Comparison of ENCODE assay signal across 8 cellular contexts in genomic region chr22:41557401-41558240, GRCh38. TPM values are rescaled to one million over a fixed set of nuclear protein-coding genes. Genes with fewer than 3 reads are reported as not detected.
DNase-seq lines count a peak whose midpoint lies in the region; ATAC-seq and TF ChIP-seq lines count a peak whose summit lies in the region.

No MANE protein-coding gene starts in this region.

- no TSS peak for BruUV-seq in Caco-2 (replicated peaks; lab: Mats Ljungman, UMichigan)

- H3K9me3 ChIP-seq in right cardiac atrium (ENCODE audit: control insufficient read depth, low read length) = no peaks in the 10 kb centered on the region
- H3K9me3 ChIP-seq in Caco-2 = no peaks in the 10 kb centered on the region
- no peaks in the 10 kb centered on the region for H3K9me3 ChIP-seq in CD4-positive, alpha-beta memory T cell (ENCODE audit: control insufficient read depth in 1 of 2, low read length in 2 of 2)

- peaks cover 21% of the 10 kb centered on the region for H3K27me3 Mint-ChIP-seq in activated T-helper 17 cell treated with anti-CD3 and anti-CD28 coated beads, Interleukin-2, amount 50 U/mL, for 72 hours
- no peaks in the 10 kb centered on the region for H3K27me3 Mint-ChIP-seq in Caco-2 (ENCODE audit: insufficient read depth, unreplicated experiment)
- peaks cover 13 to 24% of the 10 kb centered on the region in 2 donors for H3K27me3 Mint-ChIP-seq in CD4-positive, alpha-beta memory T cell

- H3K4me3 ChIP-seq in right cardiac atrium (ENCODE audit: low read length) (no peak overlapping the region), Caco-2 (ENCODE audit: low read depth, low read length) (no peak overlapping the region)
- no peak overlapping the region for H3K4me3 ChIP-seq in CD4-positive, alpha-beta memory T cell (ENCODE audit: low read length in 2 of 2)

- no peak overlapping the region for H3K4me3 Mint-ChIP-seq in activated T-helper 17 cell treated with anti-CD3 and anti-CD28 coated beads, Interleukin-2, amount 50 U/mL, for 72 hours
- H3K4me3 Mint-ChIP-seq in stimulated activated effector memory CD8-positive, alpha-beta T cell treated with anti-CD3 and anti-CD28 coated beads, Interleukin-12 subunit alpha, Interleukin-12 subunit beta, amount 100 ng/mL, for 72 hours = no peak overlapping the region
- no peak overlapping the region for H3K4me3 Mint-ChIP-seq in Caco-2 (ENCODE audit: unreplicated experiment)
- no peak overlapping the region for H3K4me3 Mint-ChIP-seq in CD4-positive, alpha-beta memory T cell

- H3K4me1 ChIP-seq in right cardiac atrium (ENCODE audit: control insufficient read depth, insufficient read depth, low read length) (peaks cover 9% of the 10 kb centered on the region), Caco-2 (peaks cover 6% of the 10 kb centered on the region; the same call in 1 of the 2 replicates)
- H3K4me1 ChIP-seq in CD4-positive, alpha-beta memory T cell (ENCODE audit: insufficient read depth, low read length) = no peaks in the 10 kb centered on the region

- WGBS in right cardiac atrium = 35% methylated on average over 19 of the region's 19 CpGs

- intact Hi-C loops in right cardiac atrium (cut with DNase I) = no loop called here
- intact Hi-C loops in Caco-2 (cut with micrococcal nuclease; ENCODE audit: unreplicated experiment) = no loop called here
- intact Hi-C loops in CD4-positive, alpha-beta memory T cell (cut with micrococcal nuclease) = no loop called here

- H3K36me3 ChIP-seq in Caco-2 (ENCODE audit: control insufficient read depth, insufficient read depth, low read length) = no peaks in the 10 kb centered on the region
- H3K36me3 ChIP-seq in CD4-positive, alpha-beta memory T cell (ENCODE audit: insufficient read depth, low read length) = no peaks in the 10 kb centered on the region

- POLR2A ChIA-PET in Caco-2 (lab: Charles Lee) = interaction anchor here (0.9 kb wide), 1 partner anchor 89 kb away, joined by 3 read pairs; the partner anchor contains the start of genes ACO2 and PHF5A
- POLR2A ChIA-PET in CD4-positive, alpha-beta memory T cell (lab: Charles Lee; ENCODE audit: partially characterized antibody) = no interaction called here

- H3K27ac ChIP-seq in right cardiac atrium (ENCODE audit: low read length) = peak overlapping the region; percentile 28
- no peak overlapping the region for H3K27ac ChIP-seq in CD4-positive, alpha-beta memory T cell (ENCODE audit: low read depth, low read length)

- no peaks in the 10 kb centered on the region for H3K36me3 Mint-ChIP-seq in activated T-helper 17 cell treated with anti-CD3 and anti-CD28 coated beads, Interleukin-2, amount 50 U/mL, for 72 hours (ENCODE audit: low read depth)
- no peaks in the 10 kb centered on the region for H3K36me3 Mint-ChIP-seq in stimulated activated effector memory CD8-positive, alpha-beta T cell treated with anti-CD3 and anti-CD28 coated beads, Interleukin-12 subunit alpha, Interleukin-12 subunit beta, amount 100 ng/mL, for 72 hours
- no peaks in the 10 kb centered on the region for H3K36me3 Mint-ChIP-seq in Caco-2 (ENCODE audit: insufficient read depth, unreplicated experiment)
- H3K36me3 Mint-ChIP-seq in CD4-positive, alpha-beta memory T cell = no peaks in the 10 kb centered on the region

- H3K27ac Mint-ChIP-seq in activated T-helper 17 cell treated with anti-CD3 and anti-CD28 coated beads, Interleukin-2, amount 50 U/mL, for 72 hours = no peak overlapping the region
- H3K27ac Mint-ChIP-seq in stimulated activated effector memory CD8-positive, alpha-beta T cell treated with anti-CD3 and anti-CD28 coated beads, Interleukin-12 subunit alpha, Interleukin-12 subunit beta, amount 100 ng/mL, for 72 hours = peak overlapping the region; percentile 63
- H3K27ac Mint-ChIP-seq in Caco-2 (ENCODE audit: unreplicated experiment) = no peak overlapping the region
- H3K27ac Mint-ChIP-seq in CD4-positive, alpha-beta memory T cell = no peak overlapping the region

- H3K27me3 ChIP-seq in right cardiac atrium (ENCODE audit: control insufficient read depth, insufficient read depth) (no peaks in the 10 kb centered on the region), Caco-2 (replicated peaks; ENCODE audit: control insufficient read depth, insufficient read depth, low read length) (no peaks in the 10 kb centered on the region)
- no peaks in the 10 kb centered on the region for H3K27me3 ChIP-seq in CD4-positive, alpha-beta memory T cell (ENCODE audit: insufficient read depth, low read length)

- peak; percentile 32 to 48 for ATAC-seq in activated CD4-positive, CD25-positive, alpha-beta regulatory T cell treated with anti-CD3 and anti-CD28 coated beads, Interleukin-2, amount 50 U/mL, for 24 hours
- ATAC-seq in activated T-helper 17 cell treated with anti-CD3 and anti-CD28 coated beads, Interleukin-2, amount 50 U/mL, for 72 hours (replicated peaks) = peak; percentile 80
- ATAC-seq in right cardiac atrium = peak; percentile 59 to 66
- peak; percentile 71 for ATAC-seq in stimulated activated effector memory CD8-positive, alpha-beta T cell treated with anti-CD3 and anti-CD28 coated beads, Interleukin-12 subunit alpha, Interleukin-12 subunit beta, amount 100 ng/mL, for 72 hours

- DNase-seq in activated CD4-positive, CD25-positive, alpha-beta regulatory T cell treated with anti-CD3 and anti-CD28 coated beads, Interleukin-2, amount 50 U/mL, for 72 hours = no peak
- peak; percentile 89 to 94 (median 94) for DNase-seq in right cardiac atrium
- DNase-seq in stimulated activated effector memory CD8-positive, alpha-beta T cell treated with anti-CD3 and anti-CD28 coated beads, Interleukin-12 subunit alpha, Interleukin-12 subunit beta, amount 100 ng/mL, for 72 hours (ENCODE audit: low spot score in 2 of 2) = no peak
- no peak for DNase-seq in GM19238 (ENCODE audit: insufficient read length, low spot score)
- no peak for DNase-seq in Caco-2
- DNase-seq in CD4-positive, alpha-beta memory T cell = no peak

- no peaks in the 10 kb centered on the region for H3K4me1 Mint-ChIP-seq in activated T-helper 17 cell treated with anti-CD3 and anti-CD28 coated beads, Interleukin-2, amount 50 U/mL, for 72 hours
- H3K4me1 Mint-ChIP-seq in stimulated activated effector memory CD8-positive, alpha-beta T cell treated with anti-CD3 and anti-CD28 coated beads, Interleukin-12 subunit alpha, Interleukin-12 subunit beta, amount 100 ng/mL, for 72 hours = no peaks in the 10 kb centered on the region
- peaks cover 11% of the 10 kb centered on the region for H3K4me1 Mint-ChIP-seq in Caco-2 (ENCODE audit: low read depth, unreplicated experiment)
- H3K4me1 Mint-ChIP-seq in CD4-positive, alpha-beta memory T cell = no peaks in the 10 kb centered on the region

- CTCF ChIA-PET in Caco-2 (lab: Charles Lee) = no interaction called here
- CTCF ChIA-PET in CD4-positive, alpha-beta memory T cell (lab: Charles Lee; ENCODE audit: partially characterized antibody) = interaction anchor here (0.9 kb wide), 1 partner anchor 30 kb away, joined by 3 read pairs; no protein-coding TSS in a partner anchor

- no peaks in the 10 kb centered on the region for H3K9me3 Mint-ChIP-seq in activated T-helper 17 cell treated with anti-CD3 and anti-CD28 coated beads, Interleukin-2, amount 50 U/mL, for 72 hours
- H3K9me3 Mint-ChIP-seq in stimulated activated effector memory CD8-positive, alpha-beta T cell treated with anti-CD3 and anti-CD28 coated beads, Interleukin-12 subunit alpha, Interleukin-12 subunit beta, amount 100 ng/mL, for 72 hours = no peaks in the 10 kb centered on the region
- H3K9me3 Mint-ChIP-seq in Caco-2 (ENCODE audit: unreplicated experiment) = no peaks in the 10 kb centered on the region
- H3K9me3 Mint-ChIP-seq in CD4-positive, alpha-beta memory T cell = no peaks in the 10 kb centered on the region

- TF ChIP-seq CTCF in Caco-2 (IDR thresholded peaks at IDR 0.05; ENCODE audit: insufficient read depth in 1 of 2, low read depth in 1 of 2, low read length in 1 of 2, severe bottlenecking in 1 of 2, unreplicated experiment in 1 of 2) = no peak

RNA-seq across cellular contexts. Expression of gene CSDC2, which starts 3.2 kb away (rescaled TPM):
- not detected for total RNA-seq in activated T-helper 17 cell treated with anti-CD3 and anti-CD28 coated beads, Interleukin-2, amount 50 U/mL, for 72 hours
- 100 to 1,000 TPM; 274 to 342 (median 287) TPM for total RNA-seq in right cardiac atrium
- polyA plus RNA-seq in right cardiac atrium = 309 TPM
- 0.37 and 0.41 TPM in 2 replicates for total RNA-seq in Caco-2 (2022)
- total RNA-seq in CD4-positive, alpha-beta memory T cell = not detected
- not detected for polyA plus RNA-seq in CD4-positive, alpha-beta memory T cell

RNA-seq across cellular contexts. Expression of gene POLR3H, which starts 13.4 kb away (rescaled TPM):
- 10 to 100 TPM; 19.5 to 58.2 TPM for total RNA-seq in activated T-helper 17 cell treated with anti-CD3 and anti-CD28 coated beads, Interleukin-2, amount 50 U/mL, for 72 hours
- total RNA-seq in right cardiac atrium = 10 to 100 TPM; 21.0 to 26.7 (median 25.3) TPM
- polyA plus RNA-seq in right cardiac atrium = 24.6 TPM
- total RNA-seq in Caco-2 (2022) = 42.2 and 45.4 TPM in 2 replicates
- 10 to 100 TPM; 43.6 to 43.7 TPM for total RNA-seq in CD4-positive, alpha-beta memory T cell
- 10 to 100 TPM; 20.7 to 21.8 TPM for polyA plus RNA-seq in CD4-positive, alpha-beta memory T cell

RNA-seq across cellular contexts. Expression of gene PMM1, which starts 32.0 kb away (rescaled TPM):
- total RNA-seq in activated T-helper 17 cell treated with anti-CD3 and anti-CD28 coated beads, Interleukin-2, amount 50 U/mL, for 72 hours = 10 to 100 TPM; 41.0 to 54.7 TPM
- 10 to 100 TPM; 12.6 to 21.4 (median 18.3) TPM for total RNA-seq in right cardiac atrium
- 19.1 TPM for polyA plus RNA-seq in right cardiac atrium
- 27.8 and 29.6 TPM in 2 replicates for total RNA-seq in Caco-2 (2022)
- total RNA-seq in CD4-positive, alpha-beta memory T cell = 10 to 100 TPM; 31.7 to 32.9 TPM
- 10 to 100 TPM; 32.0 to 45.7 TPM for polyA plus RNA-seq in CD4-positive, alpha-beta memory T cell

Comparison
In these comparisons a context has a peak if more than half of its experiments do, and no peak if none do; other contexts are left out.
1. DNase-seq: peak in right cardiac atrium (3 of 3); none in activated CD4-positive, CD25-positive, alpha-beta regulatory T cell treated with anti-CD3 and anti-CD28 coated beads, Interleukin-2, amount 50 U/mL, for 72 hours (single experiment), stimulated activated effector memory CD8-positive, alpha-beta T cell treated with anti-CD3 and anti-CD28 coated beads, Interleukin-12 subunit alpha, Interleukin-12 subunit beta, amount 100 ng/mL, for 72 hours (0 of 2), GM19238 (single experiment), Caco-2 (0 of 2) and CD4-positive, alpha-beta memory T cell (0 of 5).
2. RNA of gene CSDC2, which starts 3.2 kb away (total RNA-seq): 274 to 342 TPM in right cardiac atrium; 0.37 to 0.41 TPM in Caco-2, not detected in CD4-positive, alpha-beta memory T cell and not detected in activated T-helper 17 cell treated with anti-CD3 and anti-CD28 coated beads, Interleukin-2, amount 50 U/mL, for 72 hours; every median in the first group is over 100 times any median in the second.
3. Peak in every context shown above with its lines, with median percentiles within 50 percentile points of each other: ATAC-seq.